ENCODE assay signal across 26 cellular contexts in the genomic region with DNA sequence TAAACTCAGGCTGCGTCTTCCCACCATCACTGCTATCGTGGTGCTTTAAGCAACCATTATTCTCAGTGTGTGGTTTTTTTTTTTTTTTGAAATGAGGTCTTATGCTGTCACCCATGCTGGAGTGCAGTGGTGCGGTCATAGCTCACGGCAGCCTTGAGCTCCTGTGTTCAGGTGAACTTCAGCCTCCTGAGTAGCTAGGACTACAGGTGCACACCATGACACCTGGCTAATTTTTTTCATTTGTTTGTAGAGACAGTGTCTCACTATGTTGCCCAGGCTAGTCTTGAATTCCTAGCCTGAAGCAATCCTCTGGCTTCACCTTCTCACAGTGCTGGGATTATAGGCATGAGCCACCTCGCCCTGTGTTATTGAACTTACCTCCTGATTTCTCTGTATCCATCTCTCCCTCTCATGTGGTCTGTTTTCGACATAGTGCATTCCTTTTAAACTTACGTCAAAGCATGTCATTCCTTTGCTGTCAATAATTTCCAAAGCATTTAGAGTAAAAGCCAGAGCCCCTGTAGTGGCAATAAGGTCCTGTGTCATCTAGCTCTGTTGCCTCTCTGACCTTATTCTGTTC.
"Had no signal": no experiment of that assay in that cellular context is flagged by ENCODE, and none has a peak within 500 bp of the region (broad histone marks: within the 10 kb centered on the region; RNA-seq: fewer than 3 reads in every experiment).

No MANE protein-coding gene starts in this region.

- H3K4me1 ChIP-seq: right atrium auricular region, sigmoid colon, stomach, transverse colon, uterus had no signal

- DNase-seq: caudate nucleus; dorsolateral prefrontal cortex; effector CD8-positive, alpha-beta T cell; foreskin melanocyte; head of caudate nucleus; kidney; left colon; left ventricle myocardium superior; naive thymus-derived CD4-positive, alpha-beta T cell; posterior cingulate gyrus; sigmoid colon; stimulated activated CD4-positive, alpha-beta T cell treated with anti-CD3 and anti-CD28 coated beads, Interleukin-12 subunit alpha, Interleukin-12 subunit beta, amount 100 ng/mL, for 4 hours; stimulated activated naive CD4-positive, alpha-beta T cell; stomach; substantia nigra; transverse colon; uterus had no signal

- H3K4me3 ChIP-seq: coronary artery, dorsolateral prefrontal cortex, hepatocyte, lung, right atrium auricular region, sigmoid colon, skin epidermis, stomach, thoracic aorta, transverse colon, uterus had no signal

- H3K36me3 ChIP-seq: neutrophil, right atrium auricular region, sigmoid colon, stomach, thoracic aorta, transverse colon, uterus had no signal

- H3K27me3 ChIP-seq: dorsolateral prefrontal cortex, hepatocyte, neutrophil, right atrium auricular region, sigmoid colon, stomach, transverse colon, uterus had no signal

- H3K9me3 ChIP-seq: neutrophil, right atrium auricular region, sigmoid colon, stomach, thoracic aorta, transverse colon, uterus had no signal

- H2AFZ ChIP-seq: hepatocyte had no signal

- H3K27ac ChIP-seq: coronary artery, dorsolateral prefrontal cortex, epithelial cell of prostate, hepatocyte, neutrophil, right atrium auricular region, sigmoid colon, skin epidermis, stomach, thoracic aorta, transverse colon, uterus had no signal

- H3K4me2 ChIP-seq: hepatocyte had no signal

- FAIRE-seq: endometrium, kidney had no signal

- H3K79me2 ChIP-seq: hepatocyte had no signal
